ENCODE assay signal across 10 cellular contexts in the genomic region with DNA sequence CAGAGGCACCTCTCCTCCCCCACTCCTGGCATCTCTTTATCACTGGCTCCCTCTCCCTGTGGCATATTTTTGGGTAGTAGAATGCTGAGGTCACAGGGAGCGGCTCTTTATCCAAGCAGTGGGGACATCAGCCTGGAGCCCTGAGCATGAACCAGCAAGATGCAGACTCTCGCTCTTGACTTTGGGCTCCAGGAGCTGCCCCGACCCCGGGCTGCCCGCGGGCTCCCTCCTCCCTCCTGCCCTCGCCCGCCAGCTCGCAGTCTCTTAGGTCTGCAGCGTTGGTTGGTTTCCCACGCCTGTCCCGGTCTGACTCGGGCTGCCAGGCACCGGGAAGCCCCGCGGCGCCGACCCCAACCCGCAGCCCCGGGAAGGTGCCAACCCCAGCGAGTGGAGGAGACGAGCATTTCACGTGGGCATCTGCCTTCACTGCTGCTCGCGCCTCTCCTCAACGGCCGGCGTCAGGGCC. TPM values are rescaled to one million over a fixed set of nuclear protein-coding genes. Genes with fewer than 3 reads are reported as not detected.
DNase-seq lines count a peak whose midpoint lies in the region; ATAC-seq and TF ChIP-seq lines count a peak whose summit lies in the region.
"Had no signal": no experiment of that assay in that cellular context is flagged by ENCODE, and none has a peak within 500 bp of the region (broad histone marks: within the 10 kb centered on the region; RNA-seq: fewer than 3 reads in every experiment).

No MANE protein-coding gene starts in this region.

- H3K27ac Mint-ChIP-seq in CD8-positive, alpha-beta memory T cell, result no peak overlapping the region
- H3K27ac Mint-ChIP-seq: activated CD4-positive, alpha-beta memory T cell treated with anti-CD3 and anti-CD28 coated beads for 36 hours had no signal

- no peak overlapping the region for H2BK5ac ChIP-seq in mesenchymal stem cell (ENCODE audit: low read depth, low read length, poor library complexity, severe bottlenecking)

- DNase-seq in NCI-H82 (lab: John Stamatoyannopoulos, UW) (peak; percentile 61), NCI-H82 treated with DMSO at 0.1 percent for 48 hours (lab: John Stamatoyannopoulos, UW; ENCODE audit: unreplicated experiment) (no peak), epithelial cell of proximal tubule (ENCODE audit: low read depth) (no peak), mesenchymal stem cell (no peak), upper lobe of right lung (no peak), occipital lobe (lab: John Stamatoyannopoulos, UW) (no peak)
- no peak for DNase-seq in stimulated activated naive CD4-positive, alpha-beta T cell treated with Interleukin-2 at 50 U/mL for 16 hours (lab: John Stamatoyannopoulos, UW)
- no peak for DNase-seq in CD8-positive, alpha-beta memory T cell
- DNase-seq: activated CD4-positive, alpha-beta memory T cell treated with anti-CD3 and anti-CD28 coated beads for 36 hours; BE2C had no signal

- no peak overlapping the region for H4K8ac ChIP-seq in mesenchymal stem cell (ENCODE audit: low read length)

- POLR2A ChIA-PET in CD8-positive, alpha-beta memory T cell (lab: Charles Lee), result no interaction called here

- H3K79me1 ChIP-seq in mesenchymal stem cell (replicated peaks; ENCODE audit: low read length, poor library complexity, severe bottlenecking), result peaks cover 18% of the 10 kb centered on the region

- H2AFZ ChIP-seq in mesenchymal stem cell (ENCODE audit: low read depth, low read length), result no peak overlapping the region

- peak overlapping the region in 1 of 2 experiments; percentile 18 for H3K23ac ChIP-seq in mesenchymal stem cell (ENCODE audit: low read length in 2 of 2)

- H3K14ac ChIP-seq in mesenchymal stem cell (ENCODE audit: low read length in 2 of 2), result no peak overlapping the region

- H3K27ac ChIP-seq in mesenchymal stem cell (ENCODE audit: low read length, poor library complexity, severe bottlenecking) (no peak overlapping the region), upper lobe of right lung (no peak overlapping the region)
- H3K27ac ChIP-seq in CD8-positive, alpha-beta memory T cell (ENCODE audit: low read depth, low read length), result no peak overlapping the region

- WGBS in mesenchymal stem cell, result 3% methylated on average over 28 of the region's 28 CpGs

- peak; percentile 12 for ATAC-seq in upper lobe of right lung

- peaks cover 0 to 12% of the 10 kb centered on the region in 2 experiments for H3K36me3 ChIP-seq in mesenchymal stem cell (ENCODE audit: control insufficient read depth in 1 of 2, insufficient read depth in 2 of 2, low read depth in 1 of 2, low read length in 2 of 2)
- no peaks in the 10 kb centered on the region for H3K36me3 ChIP-seq in upper lobe of right lung
- H3K36me3 ChIP-seq in CD8-positive, alpha-beta memory T cell (ENCODE audit: insufficient read depth, low read length), result no peaks in the 10 kb centered on the region
- H3K36me3 ChIP-seq: BE2C had no signal

- no peak overlapping the region for H2BK120ac ChIP-seq in mesenchymal stem cell (ENCODE audit: low read depth, low read length)

- CTCF ChIA-PET in CD8-positive, alpha-beta memory T cell (lab: Charles Lee), result no interaction called here

- H3K9me3 ChIP-seq in mesenchymal stem cell (ENCODE audit: control insufficient read depth, low read length) (no peaks in the 10 kb centered on the region), upper lobe of right lung (no peaks in the 10 kb centered on the region)
- no peaks in the 10 kb centered on the region for H3K9me3 ChIP-seq in CD8-positive, alpha-beta memory T cell (ENCODE audit: low read length)
- H3K9me3 ChIP-seq: BE2C had no signal

- H2BK12ac ChIP-seq in mesenchymal stem cell (ENCODE audit: low read length in 2 of 2), result no peak overlapping the region

- TF ChIP-seq CTCF in epithelial cell of proximal tubule (conservative IDR thresholded peaks at IDR 0.05; ENCODE audit: low read depth, low read length) (no peak), upper lobe of right lung (IDR thresholded peaks at IDR 0.05) (no peak)

- no peak overlapping the region for H2AK5ac ChIP-seq in mesenchymal stem cell (ENCODE audit: low read length, severe bottlenecking)

- H3K4me3 Mint-ChIP-seq in CD8-positive, alpha-beta memory T cell, result no peak overlapping the region
- H3K4me3 Mint-ChIP-seq: activated CD4-positive, alpha-beta memory T cell treated with anti-CD3 and anti-CD28 coated beads for 36 hours had no signal

- H3K27me3 Mint-ChIP-seq in CD8-positive, alpha-beta memory T cell, result peaks cover 14 to 22% of the 10 kb centered on the region in 2 donors

- peaks cover 0 to 2% (median 0%) of the 10 kb centered on the region in 5 donors for H3K9me3 Mint-ChIP-seq in CD8-positive, alpha-beta memory T cell
- H3K9me3 Mint-ChIP-seq: activated CD4-positive, alpha-beta memory T cell treated with anti-CD3 and anti-CD28 coated beads for 36 hours had no signal

- H3K27me3 ChIP-seq in mesenchymal stem cell (ENCODE audit: control insufficient read depth in 1 of 2, insufficient read depth in 1 of 2, low read length in 2 of 2), result peaks cover 0 to 19% of the 10 kb centered on the region in 2 experiments
- H3K27me3 ChIP-seq in upper lobe of right lung, result peaks cover 18% of the 10 kb centered on the region
- H3K27me3 ChIP-seq in CD8-positive, alpha-beta memory T cell (ENCODE audit: insufficient read depth, low read length, poor library complexity, severe bottlenecking), result no peaks in the 10 kb centered on the region

- peaks cover 28% of the 10 kb centered on the region for H3K4me1 ChIP-seq in mesenchymal stem cell (ENCODE audit: control insufficient read depth, insufficient read depth, low read depth, low read length)
- H3K4me1 ChIP-seq in upper lobe of right lung, result peaks cover 16% of the 10 kb centered on the region
- H3K4me1 ChIP-seq in CD8-positive, alpha-beta memory T cell (ENCODE audit: insufficient read depth, low read length), result no peaks in the 10 kb centered on the region
- H3K4me1 ChIP-seq: BE2C had no signal

- H3K4me2 ChIP-seq in mesenchymal stem cell (ENCODE audit: low read length, poor library complexity, severe bottlenecking), result peak overlapping the region; percentile 97

- no peak overlapping the region for H4K91ac ChIP-seq in mesenchymal stem cell (ENCODE audit: low read length)

- peak overlapping the region; percentile 74 for H3K9ac ChIP-seq in mesenchymal stem cell (ENCODE audit: low read length)

- intact Hi-C loops in upper lobe of right lung (cut with DNase I), result no loop called here

- no peaks in the 10 kb centered on the region for H3K4me1 Mint-ChIP-seq in CD8-positive, alpha-beta memory T cell

- H3K36me3 Mint-ChIP-seq in CD8-positive, alpha-beta memory T cell, result no peaks in the 10 kb centered on the region
- H3K36me3 Mint-ChIP-seq: activated CD4-positive, alpha-beta memory T cell treated with anti-CD3 and anti-CD28 coated beads for 36 hours had no signal

- no peak overlapping the region for H2BK15ac ChIP-seq in mesenchymal stem cell (ENCODE audit: low read depth, poor library complexity, severe bottlenecking)

- peak overlapping the region; percentile 59 for H3K4me3 ChIP-seq in epithelial cell of proximal tubule (ENCODE audit: low read depth, low read length)
- peak overlapping the region; percentile 28 to 70 for H3K4me3 ChIP-seq in mesenchymal stem cell (ENCODE audit: insufficient read depth in 1 of 2, low read depth in 1 of 2, low read length in 2 of 2)
- H3K4me3 ChIP-seq in upper lobe of right lung, result peak overlapping the region; percentile 40
- H3K4me3 ChIP-seq in CD8-positive, alpha-beta memory T cell (ENCODE audit: low read length), result no peak overlapping the region

- no peak overlapping the region for H3K4ac ChIP-seq in mesenchymal stem cell (ENCODE audit: low read depth in 1 of 2, low read length in 2 of 2)

- no peak overlapping the region for H3K18ac ChIP-seq in mesenchymal stem cell (ENCODE audit: low read depth in 1 of 2, low read length in 2 of 2)

RNA-seq across cellular contexts. Expression of gene INSYN2A, which starts 1.3 kb away (rescaled TPM):
- 0.07 and 0.29 TPM in 2 replicates for total RNA-seq in epithelial cell of proximal tubule
- 0.07 TPM for polyA plus RNA-seq in mesenchymal stem cell (2013, experiment 1 of 2)
- polyA plus RNA-seq in mesenchymal stem cell (2013, experiment 2 of 2), result 0.12 TPM
- total RNA-seq in upper lobe of right lung, result 0.14 TPM
- 7.8 TPM for total RNA-seq in occipital lobe
- not detected for total RNA-seq in CD8-positive, alpha-beta memory T cell
- polyA plus RNA-seq in CD8-positive, alpha-beta memory T cell, result not detected
- total RNA-seq: activated CD4-positive, alpha-beta memory T cell treated with anti-CD3 and anti-CD28 coated beads for 36 hours had no signal
